Comparison of ENCODE assay signal across 11 cellular contexts in the genomic region with DNA sequence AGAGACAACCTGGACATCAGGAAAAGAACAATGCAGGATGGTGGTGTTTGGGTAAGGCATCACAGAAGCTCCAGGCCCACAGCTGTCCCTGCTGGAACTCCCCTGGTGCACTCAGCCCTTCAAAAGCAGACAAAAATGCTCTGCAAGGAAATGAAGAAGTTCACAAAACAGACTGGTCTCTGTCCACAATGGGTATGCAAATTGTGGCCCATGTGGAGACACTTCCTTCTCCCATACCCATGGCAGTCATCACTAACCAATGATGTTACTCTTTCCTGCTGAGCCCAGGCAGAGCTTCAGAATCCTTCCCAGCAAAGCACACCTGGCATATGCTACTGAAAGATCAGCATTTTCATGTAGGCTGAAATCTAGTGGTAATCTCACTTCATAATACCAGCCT. TPM values are rescaled to one million over a fixed set of nuclear protein-coding genes. Genes with fewer than 3 reads are reported as not detected.
DNase-seq lines count a peak whose midpoint lies in the region; ATAC-seq, FAIRE-seq and TF ChIP-seq lines count a peak whose summit lies in the region.
"Had no signal": no experiment of that assay in that cellular context is flagged by ENCODE, and none has a peak within 500 bp of the region (broad histone marks: within the 10 kb centered on the region; RNA-seq: fewer than 3 reads in every experiment).

No MANE protein-coding gene starts in this region.

- no peak for FAIRE-seq in H1 (lab: Jason Lieb, UNC)

- H2BK5ac ChIP-seq in H1 (ENCODE audit: low read depth, low read length) = no peak overlapping the region

- no peak overlapping the region for H3K4me2 ChIP-seq in H1 (ENCODE audit: insufficient read depth in 1 of 2, low read depth in 2 of 2, low read length in 2 of 2)

- no peak for TF ChIP-seq POLR2A in H1 (IDR thresholded peaks at IDR 0.05; ENCODE audit: control extremely low read depth in 1 of 2, low read depth in 2 of 2, low read length in 2 of 2)

- H2BK20ac ChIP-seq in H1 (ENCODE audit: low read length) = no peak overlapping the region

- H3K9ac ChIP-seq in H1 (replicated peaks in 1 of 4; ENCODE audit: extremely low read depth in 1 of 4, low read depth in 3 of 4, low read length in 3 of 4) = no peak overlapping the region

- no peak overlapping the region for H4K91ac ChIP-seq in H1 (replicated peaks; ENCODE audit: insufficient read length, low read length)

- no peak for TF ChIP-seq EP300 in H1 (IDR thresholded peaks at IDR 0.05; ENCODE audit: borderline replicate concordance in 1 of 2, low read depth in 2 of 2, low read length in 2 of 2)

- peak overlapping the region; percentile 75; the same call in 1 of the 2 replicates for H2AFZ ChIP-seq in H1 (ENCODE audit: low read length)

- no peak overlapping the region for H3K23ac ChIP-seq in H1 (ENCODE audit: insufficient read length)

- H3K9me3 Mint-ChIP-seq in activated naive CD4-positive, alpha-beta T cell treated with anti-CD3 and anti-CD28 coated beads, Interleukin-2, amount 10 ng/mL, durations not matched to agents 7 days and 5 days = no peaks in the 10 kb centered on the region
- no peaks in the 10 kb centered on the region for H3K9me3 Mint-ChIP-seq in activated T-cell treated with anti-CD3 and anti-CD28 coated beads, Interleukin-2, amount 50 U/mL, for 4 hours

- no peaks in the 10 kb centered on the region for H4K20me1 ChIP-seq in H1 (replicated peaks in 1 of 2; ENCODE audit: control insufficient read depth in 1 of 2, insufficient read depth in 2 of 2, low read length in 2 of 2)

- no peak overlapping the region; the same call in 1 of the 2 replicates for H2AK5ac ChIP-seq in H1 (ENCODE audit: low read depth, low read length)

- no peak for TF ChIP-seq RAD21 in H1 (IDR thresholded peaks at IDR 0.05 in 1 of 2, conservative IDR thresholded peaks at IDR 0.05 in 1 of 2; ENCODE audit: low read depth in 2 of 2, low read length in 2 of 2)

- peaks cover 3% of the 10 kb centered on the region for H3K27me3 Mint-ChIP-seq in activated naive CD4-positive, alpha-beta T cell treated with anti-CD3 and anti-CD28 coated beads, Interleukin-2, amount 10 ng/mL, durations not matched to agents 7 days and 5 days
- no peaks in the 10 kb centered on the region for H3K27me3 Mint-ChIP-seq in activated T-cell treated with anti-CD3 and anti-CD28 coated beads, Interleukin-2, amount 50 U/mL, for 4 hours (ENCODE audit: low read depth)

- H3K27me3 ChIP-seq in H1 (replicated peaks in 1 of 4; ENCODE audit: control insufficient read depth in 3 of 4, extremely low read depth in 1 of 4, insufficient read depth in 3 of 4, low read length in 3 of 4) = no peaks in the 10 kb centered on the region; a peak in 1 of 7 replicates
- H3K27me3 ChIP-seq in BE2C = no peaks in the 10 kb centered on the region
- H3K27me3 ChIP-seq: right lobe of liver had no signal

- no peak overlapping the region for H3K27ac Mint-ChIP-seq in activated naive CD4-positive, alpha-beta T cell treated with anti-CD3 and anti-CD28 coated beads, Interleukin-2, amount 10 ng/mL, durations not matched to agents 7 days and 5 days

- H3K4me3 ChIP-seq in H1 (ENCODE audit: extremely low read depth in 1 of 4, insufficient read depth in 2 of 4, low read depth in 3 of 4, low read length in 4 of 4) (no peak overlapping the region), BE2C (ENCODE audit: low read depth, low read length) (no peak overlapping the region)
- H3K4me3 ChIP-seq: right lobe of liver had no signal

- no peaks in the 10 kb centered on the region for H3K36me3 ChIP-seq in H1 (ENCODE audit: control insufficient read depth in 2 of 4, insufficient read depth in 4 of 4, low read length in 3 of 4)
- H3K36me3 ChIP-seq in BE2C = no peaks in the 10 kb centered on the region
- H3K36me3 ChIP-seq: right lobe of liver had no signal

- H3K56ac ChIP-seq in H1 (replicated peaks; ENCODE audit: insufficient read length, low read depth, low read length) = no peak overlapping the region

- H3K4me1 Mint-ChIP-seq in activated naive CD4-positive, alpha-beta T cell treated with anti-CD3 and anti-CD28 coated beads, Interleukin-2, amount 10 ng/mL, durations not matched to agents 7 days and 5 days = no peaks in the 10 kb centered on the region
- H3K4me1 Mint-ChIP-seq in activated T-cell treated with anti-CD3 and anti-CD28 coated beads, Interleukin-2, amount 50 U/mL, for 4 hours (ENCODE audit: low read depth) = no peaks in the 10 kb centered on the region

- H3K4me3 Mint-ChIP-seq in activated naive CD4-positive, alpha-beta T cell treated with anti-CD3 and anti-CD28 coated beads, Interleukin-2, amount 10 ng/mL, durations not matched to agents 7 days and 5 days = no peak overlapping the region
- no peak overlapping the region for H3K4me3 Mint-ChIP-seq in activated T-cell treated with anti-CD3 and anti-CD28 coated beads, Interleukin-2, amount 50 U/mL, for 4 hours

- no peaks in the 10 kb centered on the region for H3K36me3 Mint-ChIP-seq in activated naive CD4-positive, alpha-beta T cell treated with anti-CD3 and anti-CD28 coated beads, Interleukin-2, amount 10 ng/mL, durations not matched to agents 7 days and 5 days
- H3K36me3 Mint-ChIP-seq in activated T-cell treated with anti-CD3 and anti-CD28 coated beads, Interleukin-2, amount 50 U/mL, for 4 hours (ENCODE audit: insufficient read depth) = no peaks in the 10 kb centered on the region

- CTCF ChIA-PET in H1 (lab: Charles Lee; ENCODE audit: partially characterized antibody) = no interaction called here
- CTCF ChIA-PET in activated naive CD4-positive, alpha-beta T cell treated with anti-CD3 and anti-CD28 coated beads, Interleukin-2, amount 10 ng/mL, durations not matched to agents 7 days and 5 days (lab: Charles Lee) = no interaction called here

- TF ChIP-seq CTCF in H1 (IDR thresholded peaks at IDR 0.05; ENCODE audit: control extremely low read depth in 1 of 3, insufficient read depth in 1 of 3, low read depth in 1 of 3, low read length in 3 of 3) (no peak), BE2C (IDR thresholded peaks at IDR 0.05; ENCODE audit: low read depth, low read length) (no peak)

- no peaks in the 10 kb centered on the region for H3K79me2 ChIP-seq in H1 (ENCODE audit: control insufficient read depth in 1 of 2, insufficient read depth in 2 of 2, low read length in 2 of 2)

- H3K23me2 ChIP-seq in H1 (ENCODE audit: low read depth, low read length) = no peaks in the 10 kb centered on the region

- H2BK15ac ChIP-seq in H1 (ENCODE audit: low read length) = no peak overlapping the region

- peak; percentile 39 for ATAC-seq in GM18858 (IDR thresholded peaks at IDR 0.05; ENCODE audit: unreplicated experiment)
- peak; percentile 69 for ATAC-seq in GM21619 (IDR thresholded peaks at IDR 0.05; ENCODE audit: unreplicated experiment)
- ATAC-seq in HG03159 (IDR thresholded peaks at IDR 0.05; ENCODE audit: unreplicated experiment) = peak; percentile 55
- no peak for ATAC-seq in activated T-cell treated with anti-CD3 and anti-CD28 coated beads, Interleukin-2, amount 50 U/mL, for 4 hours
- ATAC-seq: right lobe of liver had no signal

- H4K8ac ChIP-seq in H1 (ENCODE audit: extremely low read depth, insufficient read depth, low read length) = no peak overlapping the region; the same call in 1 of the 2 replicates

- H2BK120ac ChIP-seq in H1 (replicated peaks; ENCODE audit: low read depth, low read length) = no peak overlapping the region

- H3K14ac ChIP-seq in H1 (ENCODE audit: insufficient read length) = no peak overlapping the region

- no peak overlapping the region for H3K27ac ChIP-seq in H1 (ENCODE audit: low read depth, low read length)
- H3K27ac ChIP-seq: right lobe of liver had no signal

- no peaks in the 10 kb centered on the region for H3K9me3 ChIP-seq in H1 (ENCODE audit: insufficient read depth in 2 of 2, low read depth in 1 of 2, low read length in 1 of 2)
- H3K9me3 ChIP-seq in BE2C = no peaks in the 10 kb centered on the region
- H3K9me3 ChIP-seq: right lobe of liver had no signal

- peaks cover 0 to 10% (median 3%) of the 10 kb centered on the region in 4 experiments; a peak in 3 of 7 replicates for H3K4me1 ChIP-seq in H1 (replicated peaks in 1 of 4; ENCODE audit: control insufficient read depth in 3 of 4, insufficient read depth in 4 of 4, low read length in 3 of 4)
- H3K4me1 ChIP-seq in BE2C = no peaks in the 10 kb centered on the region

- no peak overlapping the region; the same call in 1 of the 2 replicates for H2BK12ac ChIP-seq in H1 (ENCODE audit: low read depth, low read length)

- DNase-seq in H1 (ENCODE audit: low read depth in 1 of 2, low spot score in 2 of 2) = no peak
- no peak for DNase-seq in dedifferentiated amniotic fluid mesenchymal stem cell (ENCODE audit: extremely low spot score)
- no peak for DNase-seq in activated naive CD4-positive, alpha-beta T cell treated with anti-CD3 and anti-CD28 coated beads, Interleukin-2, amount 10 ng/mL, durations not matched to agents 7 days and 5 days
- no peak for DNase-seq in BE2C
- no peak for DNase-seq in activated T-cell treated with anti-CD3 and anti-CD28 coated beads, Interleukin-2, amount 50 U/mL, for 4 hours
- DNase-seq: NCI-H1694 treated with DMSO at 0.1 percent for 48 hours, right lobe of liver, T1000 had no signal

- no peak overlapping the region for H3K4ac ChIP-seq in H1 (replicated peaks; ENCODE audit: insufficient read length, low read depth, low read length)

- POLR2A ChIA-PET in H1 (lab: Charles Lee; ENCODE audit: partially characterized antibody) = no interaction called here

- H3K18ac ChIP-seq in H1 (ENCODE audit: extremely low read depth, low read length) = no peak overlapping the region

- H4K5ac ChIP-seq in H1 (ENCODE audit: insufficient read length, low read depth, low read length) = no peak overlapping the region

- no peaks in the 10 kb centered on the region for H3K79me1 ChIP-seq in H1 (ENCODE audit: low read depth, low read length)

RNA-seq across cellular contexts. Expression of a gene that starts 42.6 kb away (rescaled TPM):
- 1.7 TPM in 2 replicates for total RNA-seq in H1 (2021; fragmentation: NEBNext Ultra II Directional; extraction: Animal tissue kit (Norgen Biotek cat#: 25700))
- polyA plus RNA-seq in H1 (2011; rRNA removed) = 2.0 and 2.1 TPM in 2 replicates
- 1.1 TPM for polyA plus RNA-seq in H1 (2011; cell fraction: cytosol; rRNA removed)
- 1.6 TPM for polyA plus RNA-seq in H1 (2011; cell fraction: nucleus; rRNA removed)
- 2.2 to 3.2 TPM (median 2.6 TPM) in 4 replicates for polyA plus RNA-seq in H1 (2012, experiment 1 of 2)
- polyA plus RNA-seq in H1 (2012, experiment 2 of 2) = 3.2 TPM
- 1.5 TPM for polyA plus RNA-seq in H1 (2013, experiment 1 of 2)
- 1.6 TPM for polyA plus RNA-seq in H1 (2013, experiment 2 of 2)
- polyA minus RNA-seq in H1 (2011; rRNA and poly(A)+ RNA removed) = 0.95 and 1.1 TPM in 2 replicates
- 1.8 TPM for polyA minus RNA-seq in H1 (2011; cell fraction: cytosol; rRNA and poly(A)+ RNA removed)
- polyA minus RNA-seq in H1 (2011; cell fraction: nucleus; rRNA and poly(A)+ RNA removed) = 1.9 TPM
- polyA plus RNA-seq in BE2C (2012; ENCODE audit: insufficient read depth, insufficient read length, low read depth) = not detected
- 1 to 10 TPM; 1.6 to 4.7 (median 2.2) TPM for total RNA-seq in activated T-cell treated with anti-CD3 and anti-CD28 coated beads, Interleukin-2, amount 50 U/mL, for 4 hours

RNA-seq across cellular contexts. Expression of a gene that starts 55.1 kb away (rescaled TPM):
- total RNA-seq in H1 (2021; fragmentation: NEBNext Ultra II Directional; extraction: Animal tissue kit (Norgen Biotek cat#: 25700)) = 3.1 and 3.8 TPM in 2 replicates
- polyA plus RNA-seq in H1 (2011; rRNA removed) = 3.2 and 3.6 TPM in 2 replicates
- polyA plus RNA-seq in H1 (2011; cell fraction: cytosol; rRNA removed) = 5.2 TPM
- 3.2 TPM for polyA plus RNA-seq in H1 (2011; cell fraction: nucleus; rRNA removed)
- polyA plus RNA-seq in H1 (2012, experiment 1 of 2) = 1.7 to 3.5 TPM (median 2.2 TPM) in 4 replicates
- polyA plus RNA-seq in H1 (2012, experiment 2 of 2) = 1.7 TPM
- polyA plus RNA-seq in H1 (2013, experiment 1 of 2) = 1.9 TPM
- 2.2 TPM for polyA plus RNA-seq in H1 (2013, experiment 2 of 2)
- polyA minus RNA-seq in H1 (2011; rRNA and poly(A)+ RNA removed) = 1.1 and 1.4 TPM in 2 replicates
- 1.8 TPM for polyA minus RNA-seq in H1 (2011; cell fraction: cytosol; rRNA and poly(A)+ RNA removed)
- 2.0 TPM for polyA minus RNA-seq in H1 (2011; cell fraction: nucleus; rRNA and poly(A)+ RNA removed)
- polyA plus RNA-seq in BE2C (2012; ENCODE audit: insufficient read depth, insufficient read length, low read depth) = 53.6 TPM
- total RNA-seq in activated T-cell treated with anti-CD3 and anti-CD28 coated beads, Interleukin-2, amount 50 U/mL, for 4 hours = 10 to 100 TPM in 1 of 3 donors, 1 to 10 TPM in 2; 8.8 to 11.4 (median 9.3) TPM

Comparison
In these comparisons a context has a peak if more than half of its experiments do, and no peak if none do; other contexts are left out.
1. ATAC-seq: peak in GM18858 (single experiment), GM21619 (single experiment) and HG03159 (single experiment); none in activated T-cell treated with anti-CD3 and anti-CD28 coated beads, Interleukin-2, amount 50 U/mL, for 4 hours (0 of 2).